Comparison of ENCODE assay signal across 8 cellular contexts in genomic region chr9:110058304-110058953, GRCh38.
DNase-seq lines count a peak whose midpoint lies in the region; ATAC-seq and TF ChIP-seq lines count a peak whose summit lies in the region.

No MANE protein-coding gene starts in this region.

- no peaks in the 10 kb centered on the region for H3K9me3 Mint-ChIP-seq in stimulated activated naive CD8-positive, alpha-beta T cell treated with anti-CD3 and anti-CD28 coated beads, Interleukin-15, amount 100 ng/mL, for 72 hours

- H3K36me3 ChIP-seq in body of pancreas (replicated peaks in 1 of 2; ENCODE audit: insufficient read depth in 1 of 2, low read depth in 2 of 2): no peaks in the 10 kb centered on the region

- H3K27ac ChIP-seq in AG04450 (ENCODE audit: low read depth, low read length) (no peak overlapping the region), body of pancreas (no peak overlapping the region)

- H3K4me1 Mint-ChIP-seq in stimulated activated naive CD8-positive, alpha-beta T cell treated with anti-CD3 and anti-CD28 coated beads, Interleukin-15, amount 100 ng/mL, for 72 hours: no peaks in the 10 kb centered on the region

- H3K27me3 Mint-ChIP-seq in stimulated activated naive CD8-positive, alpha-beta T cell treated with anti-CD3 and anti-CD28 coated beads, Interleukin-15, amount 100 ng/mL, for 72 hours: no peaks in the 10 kb centered on the region

- peak; percentile 67 for ATAC-seq in GM18907 (IDR thresholded peaks at IDR 0.05; ENCODE audit: unreplicated experiment)
- peak; percentile 55 for ATAC-seq in body of pancreas
- peak; percentile 99 for ATAC-seq in left colon
- ATAC-seq in stimulated activated naive CD8-positive, alpha-beta T cell treated with anti-CD3 and anti-CD28 coated beads, Interleukin-15, amount 100 ng/mL, for 72 hours: peak; percentile 35

- intact Hi-C loops in body of pancreas (cut with DNase I): loop anchor here (5.0 kb wide), 1 partner anchor 151 kb away; no protein-coding TSS in a partner anchor
- intact Hi-C loops in left colon (cut with DNase I, micrococcal nuclease): loop anchor here in 1 of 2 donors (10.0 kb wide), 1 partner anchor 86 kb away; no protein-coding TSS in a partner anchor

- peaks cover 3% of the 10 kb centered on the region for H3K4me1 ChIP-seq in body of pancreas

- H3K27ac Mint-ChIP-seq in stimulated activated naive CD8-positive, alpha-beta T cell treated with anti-CD3 and anti-CD28 coated beads, Interleukin-15, amount 100 ng/mL, for 72 hours: no peak overlapping the region

- H3K27me3 ChIP-seq in AG04450 (ENCODE audit: control insufficient read depth, insufficient read depth, low read length): no peaks in the 10 kb centered on the region
- no peaks in the 10 kb centered on the region for H3K27me3 ChIP-seq in body of pancreas

- TF ChIP-seq POLR2A in body of pancreas (IDR thresholded peaks at IDR 0.05): no peak

- DNase-seq in AG04450 (ENCODE audit: low read depth, low spot score) (no peak), LoVo (ENCODE audit: low spot score) (peak; percentile 36), T-helper 1 cell (peak; percentile 13 to 58 (median 31)), body of pancreas (peak; percentile 25 to 61 (median 45)), left colon (peak; percentile 41 to 67), middle frontal gyrus (ENCODE audit: extremely low spot score, low spot score) (no peak)
- peak; percentile 20 to 32 for DNase-seq in stimulated activated naive CD8-positive, alpha-beta T cell treated with anti-CD3 and anti-CD28 coated beads, Interleukin-15, amount 100 ng/mL, for 72 hours

- POLR2A ChIA-PET in AG04450 (lab: Yijun Ruan, JAX): no interaction called here

- H3K4me3 ChIP-seq in AG04450 (ENCODE audit: low read depth, low read length) (no peak overlapping the region), body of pancreas (no peak overlapping the region)

- CTCF ChIA-PET in AG04450 (lab: Charles Lee): interaction anchor here (0.6 to 2.5 kb wide), 4 partner anchors 11 to 155 kb away, joined by 3 to 7 read pairs (median 4); no protein-coding TSS in a partner anchor

- no peaks in the 10 kb centered on the region for H3K9me3 ChIP-seq in AG04450 (ENCODE audit: control insufficient read depth, insufficient read depth, low read length)
- H3K9me3 ChIP-seq in body of pancreas: no peaks in the 10 kb centered on the region

- H3K4me3 Mint-ChIP-seq in stimulated activated naive CD8-positive, alpha-beta T cell treated with anti-CD3 and anti-CD28 coated beads, Interleukin-15, amount 100 ng/mL, for 72 hours: no peak overlapping the region

- 14 to 19% methylated on average over 5 of the region's 5 CpGs for WGBS in body of pancreas, 2 donors

- TF ChIP-seq CTCF in AG04450 (IDR thresholded peaks at IDR 0.05; ENCODE audit: low read depth, low read length) (peak; percentile 46), body of pancreas (IDR thresholded peaks at IDR 0.05) (peak; percentile 30 to 68 (median 50))

Comparison
In these comparisons a context has a peak if more than half of its experiments do, and no peak if none do; other contexts are left out.
1. DNase-seq: peak in LoVo (single experiment), T-helper 1 cell (5 of 5), body of pancreas (4 of 4), left colon (2 of 2) and stimulated activated naive CD8-positive, alpha-beta T cell treated with anti-CD3 and anti-CD28 coated beads, Interleukin-15, amount 100 ng/mL, for 72 hours (2 of 2); none in AG04450 (single experiment) and middle frontal gyrus (single experiment).
2. ATAC-seq: peak in every context shown above with its lines; median percentile 99 in left colon; 67 in GM18907; 55 in body of pancreas; 35 in stimulated activated naive CD8-positive, alpha-beta T cell treated with anti-CD3 and anti-CD28 coated beads, Interleukin-15, amount 100 ng/mL, for 72 hours.